In the genomic region with DNA sequence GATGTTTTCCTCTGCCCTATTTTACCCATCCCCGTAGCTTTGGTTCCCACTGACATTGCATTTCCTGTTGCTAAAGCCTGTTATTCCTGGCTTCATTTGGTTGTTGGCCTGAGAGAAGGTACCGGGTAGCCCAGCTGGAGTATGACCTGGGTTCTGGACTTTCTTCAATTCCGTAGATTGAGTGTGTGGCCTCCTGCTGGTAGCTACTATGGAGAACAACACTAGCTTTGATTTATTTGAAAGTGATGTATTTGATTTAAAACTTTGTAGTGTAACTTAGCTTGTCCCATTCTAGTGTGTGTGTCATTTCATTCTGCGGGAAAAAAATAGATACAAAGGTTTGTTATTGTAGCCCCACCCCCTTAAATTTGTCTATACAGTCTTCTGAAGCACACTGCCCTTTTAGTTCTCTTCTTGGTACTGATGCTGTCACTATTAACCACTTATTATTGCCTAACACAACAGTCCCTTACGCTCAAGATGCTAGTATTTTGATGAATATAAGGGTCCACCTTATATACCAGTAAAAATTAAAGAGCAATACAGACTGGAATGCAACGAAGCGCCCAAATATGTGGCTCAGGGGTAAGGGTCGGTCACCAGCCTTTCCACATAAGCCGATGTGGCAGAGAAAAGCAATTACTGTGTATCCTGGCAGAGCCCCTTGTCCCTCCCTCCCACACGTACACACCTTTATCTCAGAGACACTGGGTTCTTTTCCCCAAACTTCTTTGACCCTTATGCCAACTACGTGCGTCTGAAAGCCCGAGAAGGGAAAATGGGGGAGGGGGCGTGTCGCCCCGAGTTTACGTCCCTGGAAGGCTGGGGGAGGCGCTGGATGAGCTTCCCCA, we compare ENCODE assay signal across 8 cellular contexts. TPM values are rescaled to one million over a fixed set of nuclear protein-coding genes. Genes with fewer than 3 reads are reported as not detected.
DNase-seq lines count a peak whose midpoint lies in the region; ATAC-seq and TF ChIP-seq lines count a peak whose summit lies in the region.

No MANE protein-coding gene starts in this region.

- peak overlapping the region; percentile 92 for H3K27ac ChIP-seq in upper lobe of right lung

- peaks cover 19% of the 10 kb centered on the region for H3K4me1 ChIP-seq in upper lobe of right lung

- H3K27me3 ChIP-seq in upper lobe of right lung = no peaks in the 10 kb centered on the region

- H3K36me3 Mint-ChIP-seq in endothelial cell (ENCODE audit: low read depth, unreplicated experiment) = peaks cover 7% of the 10 kb centered on the region

- peaks cover 6% of the 10 kb centered on the region for H3K27me3 Mint-ChIP-seq in endothelial cell (ENCODE audit: unreplicated experiment)

- H3K4me3 Mint-ChIP-seq in endothelial cell (ENCODE audit: unreplicated experiment) = peak overlapping the region; percentile 96

- ATAC-seq in HG03097 (IDR thresholded peaks at IDR 0.05; ENCODE audit: low FRiP score, unreplicated experiment) = peak; percentile 13
- ATAC-seq in SK-N-SH treated with all-trans-retinoic acid at 6 μM for 48 hours = peak; percentile 64
- ATAC-seq in upper lobe of right lung = peak; percentile 28

- peak; percentile 42 for TF ChIP-seq CTCF in endothelial cell (IDR thresholded peaks at IDR 0.05; ENCODE audit: unreplicated experiment)
- peak; percentile 47 for TF ChIP-seq CTCF in upper lobe of right lung (IDR thresholded peaks at IDR 0.05)

- no peaks in the 10 kb centered on the region for H3K9me3 Mint-ChIP-seq in endothelial cell (ENCODE audit: unreplicated experiment)

- intact Hi-C loops in upper lobe of right lung (cut with DNase I) = no loop called here

- H3K9me3 ChIP-seq in upper lobe of right lung = no peaks in the 10 kb centered on the region

- H3K27ac Mint-ChIP-seq in endothelial cell (ENCODE audit: unreplicated experiment) = peak overlapping the region; percentile 48

- H3K4me3 ChIP-seq in upper lobe of right lung = peak overlapping the region; percentile 94

- peaks cover 22% of the 10 kb centered on the region for H3K4me1 Mint-ChIP-seq in endothelial cell (ENCODE audit: unreplicated experiment)

- H3K36me3 ChIP-seq in upper lobe of right lung = peaks cover 31% of the 10 kb centered on the region

- DNase-seq in NCI-H510A treated with DMSO at 0.1 percent for 48 hours (lab: John Stamatoyannopoulos, UW) = peak; percentile 38
- DNase-seq in NCI-H510A (lab: John Stamatoyannopoulos, UW) = no peak
- no peak for DNase-seq in endothelial cell (ENCODE audit: low spot score)
- peak; percentile 53 for DNase-seq in midbrain (lab: John Stamatoyannopoulos, UW)
- DNase-seq in upper lobe of right lung = no peak
- no peak for DNase-seq in iPS-NIHi7 (ENCODE audit: extremely low spot score)

TF ChIP-seq in SK-N-SH treated with all-trans-retinoic acid at 6 μM for 48 hours, 23 proteins besides CTCF, POLR2A, EP300 and RAD21:
- TF ChIP-seq TCF4 (CRISPR knock-in tag; IDR thresholded peaks at IDR 0.05; ENCODE audit: borderline replicate concordance) (no peak), SNAI2 (CRISPR knock-in tag; IDR thresholded peaks at IDR 0.05) (no peak), ZNF565 (CRISPR knock-in tag; conservative IDR thresholded peaks at IDR 0.05; ENCODE audit: low read depth) (no peak), ZFP30 (CRISPR knock-in tag; IDR thresholded peaks at IDR 0.05) (no peak), ISL1 (CRISPR knock-in tag; IDR thresholded peaks at IDR 0.05) (no peak), ZFP3 (CRISPR knock-in tag; IDR thresholded peaks at IDR 0.05) (no peak), TOX (CRISPR knock-in tag; IDR thresholded peaks at IDR 0.05; ENCODE audit: borderline replicate concordance) (no peak), ZC3H10 (CRISPR knock-in tag; IDR thresholded peaks at IDR 0.05) (no peak), BACH2 (CRISPR knock-in tag; IDR thresholded peaks at IDR 0.05; ENCODE audit: borderline replicate concordance) (no peak), ESRRG (CRISPR knock-in tag; IDR thresholded peaks at IDR 0.05) (no peak), OSR1 (CRISPR knock-in tag; IDR thresholded peaks at IDR 0.05) (no peak), GLIS3 (CRISPR knock-in tag; IDR thresholded peaks at IDR 0.05) (no peak; the same call in 1 of the 2 replicates), ZNF8 (CRISPR knock-in tag; IDR thresholded peaks at IDR 0.05) (no peak), CSDC2 (CRISPR knock-in tag; IDR thresholded peaks at IDR 0.05) (no peak), ZNF70 (CRISPR knock-in tag; IDR thresholded peaks at IDR 0.05) (no peak), PPARA (CRISPR knock-in tag; IDR thresholded peaks at IDR 0.05; ENCODE audit: borderline replicate concordance) (no peak)
- TF ChIP-seq, protein P1, sequence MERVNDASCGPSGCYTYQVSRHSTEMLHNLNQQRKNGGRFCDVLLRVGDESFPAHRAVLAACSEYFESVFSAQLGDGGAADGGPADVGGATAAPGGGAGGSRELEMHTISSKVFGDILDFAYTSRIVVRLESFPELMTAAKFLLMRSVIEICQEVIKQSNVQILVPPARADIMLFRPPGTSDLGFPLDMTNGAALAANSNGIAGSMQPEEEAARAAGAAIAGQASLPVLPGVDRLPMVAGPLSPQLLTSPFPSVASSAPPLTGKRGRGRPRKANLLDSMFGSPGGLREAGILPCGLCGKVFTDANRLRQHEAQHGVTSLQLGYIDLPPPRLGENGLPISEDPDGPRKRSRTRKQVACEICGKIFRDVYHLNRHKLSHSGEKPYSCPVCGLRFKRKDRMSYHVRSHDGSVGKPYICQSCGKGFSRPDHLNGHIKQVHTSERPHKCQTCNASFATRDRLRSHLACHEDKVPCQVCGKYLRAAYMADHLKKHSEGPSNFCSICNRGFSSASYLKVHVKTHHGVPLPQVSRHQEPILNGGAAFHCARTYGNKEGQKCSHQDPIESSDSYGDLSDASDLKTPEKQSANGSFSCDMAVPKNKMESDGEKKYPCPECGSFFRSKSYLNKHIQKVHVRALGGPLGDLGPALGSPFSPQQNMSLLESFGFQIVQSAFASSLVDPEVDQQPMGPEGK (CRISPR knock-in tag; IDR thresholded peaks at IDR 0.05; ENCODE audit: borderline replicate concordance) = no peak
- TF ChIP-seq, protein P2, sequence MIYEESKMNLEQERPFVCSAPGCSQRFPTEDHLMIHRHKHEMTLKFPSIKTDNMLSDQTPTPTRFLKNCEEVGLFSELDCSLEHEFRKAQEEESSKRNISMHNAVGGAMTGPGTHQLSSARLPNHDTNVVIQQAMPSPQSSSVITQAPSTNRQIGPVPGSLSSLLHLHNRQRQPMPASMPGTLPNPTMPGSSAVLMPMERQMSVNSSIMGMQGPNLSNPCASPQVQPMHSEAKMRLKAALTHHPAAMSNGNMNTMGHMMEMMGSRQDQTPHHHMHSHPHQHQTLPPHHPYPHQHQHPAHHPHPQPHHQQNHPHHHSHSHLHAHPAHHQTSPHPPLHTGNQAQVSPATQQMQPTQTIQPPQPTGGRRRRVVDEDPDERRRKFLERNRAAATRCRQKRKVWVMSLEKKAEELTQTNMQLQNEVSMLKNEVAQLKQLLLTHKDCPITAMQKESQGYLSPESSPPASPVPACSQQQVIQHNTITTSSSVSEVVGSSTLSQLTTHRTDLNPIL (CRISPR knock-in tag; IDR thresholded peaks at IDR 0.05; ENCODE audit: low read depth) = no peak
- TF ChIP-seq, protein P3, sequence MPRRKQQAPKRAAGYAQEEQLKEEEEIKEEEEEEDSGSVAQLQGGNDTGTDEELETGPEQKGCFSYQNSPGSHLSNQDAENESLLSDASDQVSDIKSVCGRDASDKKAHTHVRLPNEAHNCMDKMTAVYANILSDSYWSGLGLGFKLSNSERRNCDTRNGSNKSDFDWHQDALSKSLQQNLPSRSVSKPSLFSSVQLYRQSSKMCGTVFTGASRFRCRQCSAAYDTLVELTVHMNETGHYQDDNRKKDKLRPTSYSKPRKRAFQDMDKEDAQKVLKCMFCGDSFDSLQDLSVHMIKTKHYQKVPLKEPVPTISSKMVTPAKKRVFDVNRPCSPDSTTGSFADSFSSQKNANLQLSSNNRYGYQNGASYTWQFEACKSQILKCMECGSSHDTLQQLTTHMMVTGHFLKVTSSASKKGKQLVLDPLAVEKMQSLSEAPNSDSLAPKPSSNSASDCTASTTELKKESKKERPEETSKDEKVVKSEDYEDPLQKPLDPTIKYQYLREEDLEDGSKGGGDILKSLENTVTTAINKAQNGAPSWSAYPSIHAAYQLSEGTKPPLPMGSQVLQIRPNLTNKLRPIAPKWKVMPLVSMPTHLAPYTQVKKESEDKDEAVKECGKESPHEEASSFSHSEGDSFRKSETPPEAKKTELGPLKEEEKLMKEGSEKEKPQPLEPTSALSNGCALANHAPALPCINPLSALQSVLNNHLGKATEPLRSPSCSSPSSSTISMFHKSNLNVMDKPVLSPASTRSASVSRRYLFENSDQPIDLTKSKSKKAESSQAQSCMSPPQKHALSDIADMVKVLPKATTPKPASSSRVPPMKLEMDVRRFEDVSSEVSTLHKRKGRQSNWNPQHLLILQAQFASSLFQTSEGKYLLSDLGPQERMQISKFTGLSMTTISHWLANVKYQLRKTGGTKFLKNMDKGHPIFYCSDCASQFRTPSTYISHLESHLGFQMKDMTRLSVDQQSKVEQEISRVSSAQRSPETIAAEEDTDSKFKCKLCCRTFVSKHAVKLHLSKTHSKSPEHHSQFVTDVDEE (CRISPR knock-in tag; IDR thresholded peaks at IDR 0.05) = no peak
- TF ChIP-seq, protein P4, sequence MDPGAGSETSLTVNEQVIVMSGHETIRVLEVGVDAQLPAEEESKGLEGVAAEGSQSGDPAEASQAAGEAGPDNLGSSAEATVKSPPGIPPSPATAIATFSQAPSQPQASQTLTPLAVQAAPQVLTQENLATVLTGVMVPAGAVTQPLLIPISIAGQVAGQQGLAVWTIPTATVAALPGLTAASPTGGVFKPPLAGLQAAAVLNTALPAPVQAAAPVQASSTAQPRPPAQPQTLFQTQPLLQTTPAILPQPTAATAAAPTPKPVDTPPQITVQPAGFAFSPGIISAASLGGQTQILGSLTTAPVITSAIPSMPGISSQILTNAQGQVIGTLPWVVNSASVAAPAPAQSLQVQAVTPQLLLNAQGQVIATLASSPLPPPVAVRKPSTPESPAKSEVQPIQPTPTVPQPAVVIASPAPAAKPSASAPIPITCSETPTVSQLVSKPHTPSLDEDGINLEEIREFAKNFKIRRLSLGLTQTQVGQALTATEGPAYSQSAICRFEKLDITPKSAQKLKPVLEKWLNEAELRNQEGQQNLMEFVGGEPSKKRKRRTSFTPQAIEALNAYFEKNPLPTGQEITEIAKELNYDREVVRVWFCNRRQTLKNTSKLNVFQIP (CRISPR knock-in tag; IDR thresholded peaks at IDR 0.05; ENCODE audit: borderline replicate concordance, low read depth) = no peak

RNA-seq across cellular contexts. Expression of gene MOV10, which starts 0.6 kb away (rescaled TPM):
- total RNA-seq in endothelial cell (ENCODE audit: unreplicated experiment) (43.5 TPM), upper lobe of right lung (62.8 TPM)

RNA-seq across cellular contexts. Expression of gene RHOC, which starts 33.1 kb away (rescaled TPM):
- total RNA-seq in endothelial cell (ENCODE audit: unreplicated experiment) (300 TPM), upper lobe of right lung (150 TPM)

RNA-seq across cellular contexts. Expression of gene PPM1J, which starts 41.3 kb away (rescaled TPM):
- 1.6 TPM for total RNA-seq in endothelial cell (ENCODE audit: unreplicated experiment)
- total RNA-seq in upper lobe of right lung = 0.32 TPM

RNA-seq across cellular contexts. Expression of gene CAPZA1, which starts 54.2 kb away (rescaled TPM):
- total RNA-seq in endothelial cell (ENCODE audit: unreplicated experiment) = 137 TPM
- total RNA-seq in upper lobe of right lung = 123 TPM

RNA-seq across cellular contexts. Expression of gene ST7L, which starts 54.9 kb away (rescaled TPM):
- total RNA-seq in endothelial cell (ENCODE audit: unreplicated experiment) = 14.3 TPM
- total RNA-seq in upper lobe of right lung = 27.2 TPM

Comparison
In these comparisons a context has a peak if more than half of its experiments do, and no peak if none do; other contexts are left out.
1. DNase-seq: peak in NCI-H510A treated with DMSO at 0.1 percent for 48 hours (single experiment) and midbrain (single experiment); none in NCI-H510A (single experiment), endothelial cell (single experiment), upper lobe of right lung (single experiment) and iPS-NIHi7 (single experiment).
2. ATAC-seq: peak in every context shown above with its lines; median percentile 64 in SK-N-SH treated with all-trans-retinoic acid at 6 μM for 48 hours; 28 in upper lobe of right lung; 13 in HG03097.